Comparison of ENCODE assay signal across 25 cellular contexts in genomic region chr3:142726017-142726416, GRCh38. TPM values are rescaled to one million over a fixed set of nuclear protein-coding genes. Genes with fewer than 3 reads are reported as not detected.
DNase-seq lines count a peak whose midpoint lies in the region; ATAC-seq, FAIRE-seq and TF ChIP-seq lines count a peak whose summit lies in the region.
"Had no signal": no experiment of that assay in that cellular context is flagged by ENCODE, and none has a peak within 500 bp of the region (broad histone marks: within the 10 kb centered on the region; RNA-seq: fewer than 3 reads in every experiment).

No MANE protein-coding gene starts in this region.

- in situ Hi-C loops in mammary epithelial cell (cut with MboI; ENCODE audit: low sequenced_read_pairs in 2 of 2): no loop called here

- DNase-seq in mammary epithelial cell: no peak
- no peak for DNase-seq in breast epithelium (ENCODE audit: low spot score in 2 of 2)
- DNase-seq in astrocyte (ENCODE audit: low read depth): no peak
- no peak for DNase-seq in D721Med (ENCODE audit: insufficient read length, low spot score)
- DNase-seq: activated CD8-positive, alpha-beta T cell treated with anti-CD3 and anti-CD28 coated beads for 36 hours; activated naive CD4-positive, alpha-beta T cell; activated T-cell treated with anti-CD3 and anti-CD28 coated beads, Interleukin-2, amount 50 U/mL, for 1 hour; cerebellar nuclear complex; effector CD8-positive, alpha-beta T cell; esophagus squamous epithelium; H7; head of caudate nucleus; left lung; NCI-H1105; NCI-H2081; NCI-H510A treated with DMSO at 0.1 percent for 48 hours; psoas muscle; stimulated activated CD4-positive, alpha-beta T cell treated with anti-CD3 and anti-CD28 coated beads, Interleukin-12 subunit alpha, Interleukin-12 subunit beta, amount 100 ng/mL, for 4 hours had no signal

- H3K9me3 ChIP-seq in mammary epithelial cell (replicated peaks; ENCODE audit: insufficient read depth, low read length) (no peaks in the 10 kb centered on the region), breast epithelium (no peaks in the 10 kb centered on the region), astrocyte (ENCODE audit: insufficient read depth, low read depth, low read length) (no peaks in the 10 kb centered on the region), iPS-20b (ENCODE audit: insufficient read depth, low read depth, low read length) (no peaks in the 10 kb centered on the region)
- H3K9me3 ChIP-seq: esophagus squamous epithelium, left lung, psoas muscle had no signal

- intact Hi-C loops in mammary epithelial cell (cut with micrococcal nuclease) (no loop called here), breast epithelium (cut with DNase I; ENCODE audit: low total_unique reads) (no loop called here)

- no peak overlapping the region for H2AFZ ChIP-seq in mammary epithelial cell (ENCODE audit: low read depth, low read length)
- no peak overlapping the region for H2AFZ ChIP-seq in astrocyte (ENCODE audit: low read depth, low read length)

- H3K9me3 Mint-ChIP-seq in astrocyte (ENCODE audit: unreplicated experiment): peaks cover 5% of the 10 kb centered on the region
- H3K9me3 Mint-ChIP-seq: activated CD8-positive, alpha-beta T cell treated with anti-CD3 and anti-CD28 coated beads for 36 hours had no signal

- dilution Hi-C loops in mammary epithelial cell (cut with HindIII; ENCODE audit: low sequenced_read_pairs): loop anchor here (5.0 kb wide), 1 partner anchor 76 kb away; no protein-coding TSS in a partner anchor

- H3K27me3 Mint-ChIP-seq in astrocyte (ENCODE audit: low read depth, unreplicated experiment): no peaks in the 10 kb centered on the region

- H3K27ac Mint-ChIP-seq in astrocyte (ENCODE audit: unreplicated experiment): no peak overlapping the region
- H3K27ac Mint-ChIP-seq: activated CD8-positive, alpha-beta T cell treated with anti-CD3 and anti-CD28 coated beads for 36 hours had no signal

- FAIRE-seq in astrocyte (lab: Jason Lieb, UNC) (no peak), D721Med (lab: Jason Lieb, UNC) (no peak)
- FAIRE-seq: A204.1, HTR-8/SVneo had no signal

- H3K4me1 ChIP-seq in mammary epithelial cell (ENCODE audit: insufficient read depth, low read length) (no peaks in the 10 kb centered on the region), breast epithelium (no peaks in the 10 kb centered on the region), astrocyte (ENCODE audit: insufficient read depth, low read length) (peaks cover 4% of the 10 kb centered on the region), iPS-20b (ENCODE audit: insufficient read depth, low read length) (peaks cover 4% of the 10 kb centered on the region; the same call in 1 of the 2 replicates)
- H3K4me1 ChIP-seq: psoas muscle had no signal

- H3K4me1 Mint-ChIP-seq in astrocyte (ENCODE audit: low read depth, unreplicated experiment): peaks cover 6% of the 10 kb centered on the region

- H3K36me3 ChIP-seq in mammary epithelial cell (ENCODE audit: insufficient read depth, low read length) (no peaks in the 10 kb centered on the region), breast epithelium (no peaks in the 10 kb centered on the region), astrocyte (ENCODE audit: insufficient read depth, low read length) (no peaks in the 10 kb centered on the region), iPS-20b (ENCODE audit: insufficient read depth, low read depth, low read length) (0 out of 2 replicates have a peak, but pooled peaks cover 4% of the 10 kb centered on the region)
- H3K36me3 ChIP-seq: BLaER1 treated with 17β-estradiol and CSF1 and Interleukin-3, amounts not matched to agents 10 nM and 100 nM; esophagus squamous epithelium; left lung had no signal

- no peaks in the 10 kb centered on the region for H4K20me1 ChIP-seq in mammary epithelial cell (ENCODE audit: insufficient read depth, low read length)
- H4K20me1 ChIP-seq in astrocyte (ENCODE audit: insufficient read depth, low read length): no peaks in the 10 kb centered on the region
- H4K20me1 ChIP-seq: BLaER1 treated with 17β-estradiol and CSF1 and Interleukin-3, amounts not matched to agents 10 nM and 100 nM had no signal

- WGBS in mammary epithelial cell (ENCODE audit: low coverage, missing lambda C conversion rate): 100% methylated on average over 1 of the region's 1 CpG

- H3K27me3 ChIP-seq in mammary epithelial cell (ENCODE audit: insufficient read depth, low read length): no peaks in the 10 kb centered on the region
- no peaks in the 10 kb centered on the region for H3K27me3 ChIP-seq in breast epithelium
- H3K27me3 ChIP-seq in astrocyte (ENCODE audit: insufficient read depth, low read length): no peaks in the 10 kb centered on the region
- H3K27me3 ChIP-seq in iPS-20b (ENCODE audit: insufficient read depth, low read length): no peaks in the 10 kb centered on the region

- peak overlapping the region; percentile 76 for H3K4me3 Mint-ChIP-seq in astrocyte (ENCODE audit: unreplicated experiment)

- no peak for TF ChIP-seq POLR2A in breast epithelium (IDR thresholded peaks at IDR 0.05)

- no peak overlapping the region for H3K27ac ChIP-seq in mammary epithelial cell (ENCODE audit: insufficient read depth, low read depth, low read length)
- H3K27ac ChIP-seq in breast epithelium: no peak overlapping the region
- no peak overlapping the region for H3K27ac ChIP-seq in astrocyte (ENCODE audit: low read depth, low read length)
- H3K27ac ChIP-seq in iPS-20b (ENCODE audit: low read length): no peak overlapping the region
- H3K27ac ChIP-seq: BLaER1 treated with 17β-estradiol and CSF1 and Interleukin-3, amounts not matched to agents 10 nM and 100 nM; esophagus squamous epithelium; left lung; psoas muscle had no signal

- no TSS peak for BruUV-seq in mammary epithelial cell (replicated peaks; lab: Mats Ljungman, UMichigan)

- peaks cover 6% of the 10 kb centered on the region for H3K36me3 Mint-ChIP-seq in astrocyte (ENCODE audit: low read depth, unreplicated experiment)

- no peak overlapping the region for H3K4me3 ChIP-seq in mammary epithelial cell (replicated peaks in 1 of 3; ENCODE audit: insufficient read depth in 1 of 3, low read depth in 2 of 3, low read length in 3 of 3)
- H3K4me3 ChIP-seq in breast epithelium: no peak overlapping the region
- no peak overlapping the region for H3K4me3 ChIP-seq in astrocyte (ENCODE audit: insufficient read depth, low read depth, low read length)
- peak overlapping the region; percentile 79 for H3K4me3 ChIP-seq in iPS-20b (ENCODE audit: low read length)

- TF ChIP-seq CTCF in mammary epithelial cell (conservative IDR thresholded peaks at IDR 0.05 in 1 of 2, IDR thresholded peaks at IDR 0.05 in 1 of 2; ENCODE audit: extremely low read depth in 1 of 2, insufficient read depth in 1 of 2, low read depth in 1 of 2, low read length in 2 of 2) (no peak), breast epithelium (IDR thresholded peaks at IDR 0.05) (no peak), astrocyte (IDR thresholded peaks at IDR 0.05; ENCODE audit: insufficient read depth, low read depth, low read length) (no peak), D721Med (IDR thresholded peaks at IDR 0.05; ENCODE audit: insufficient read depth, missing control alignments) (no peak)

- CTCF ChIA-PET in mammary epithelial cell (lab: Charles Lee; ENCODE audit: low non-redundant PET): no interaction called here

- peaks cover 34% of the 10 kb centered on the region for H3K79me2 ChIP-seq in mammary epithelial cell (ENCODE audit: insufficient read depth, low read length)
- H3K79me2 ChIP-seq in astrocyte (ENCODE audit: insufficient read depth, low read length): peaks cover 17% of the 10 kb centered on the region

- no peak for ATAC-seq in GM18867 (IDR thresholded peaks at IDR 0.05; ENCODE audit: unreplicated experiment)
- no peak for ATAC-seq in GM18870 (IDR thresholded peaks at IDR 0.05; ENCODE audit: unreplicated experiment)
- ATAC-seq in HG02798 (IDR thresholded peaks at IDR 0.05; ENCODE audit: poor library complexity, unreplicated experiment): no peak
- ATAC-seq: activated CD8-positive, alpha-beta T cell treated with anti-CD3 and anti-CD28 coated beads for 36 hours; left lung; psoas muscle had no signal

- H3K4me2 ChIP-seq in mammary epithelial cell (ENCODE audit: insufficient read depth, low read depth, low read length): peak overlapping the region; percentile 98
- no peak overlapping the region for H3K4me2 ChIP-seq in astrocyte (ENCODE audit: low read length)

- H3K9ac ChIP-seq in mammary epithelial cell (ENCODE audit: insufficient read depth, low read length) (no peak overlapping the region), astrocyte (ENCODE audit: low read length) (no peak overlapping the region), iPS-20b (ENCODE audit: low read depth, low read length) (no peak overlapping the region)
- H3K9ac ChIP-seq: BLaER1 treated with 17β-estradiol and CSF1 and Interleukin-3, amounts not matched to agents 10 nM and 100 nM had no signal

RNA-seq across cellular contexts. Expression of gene TRPC1, which starts 2.2 kb away (rescaled TPM):
- total RNA-seq in mammary epithelial cell (10 to 100 TPM; 15.7 to 26.8 TPM), breast epithelium (10 to 100 TPM; 12.5 to 14.8 (median 13.0) TPM), astrocyte (15.7 and 19.2 TPM in 2 replicates)
- 6.9 TPM for polyA plus RNA-seq in mammary epithelial cell
- 23.2 TPM for polyA minus RNA-seq in mammary epithelial cell
